1 cellular context compared by ENCODE assay signal in the genomic region with DNA sequence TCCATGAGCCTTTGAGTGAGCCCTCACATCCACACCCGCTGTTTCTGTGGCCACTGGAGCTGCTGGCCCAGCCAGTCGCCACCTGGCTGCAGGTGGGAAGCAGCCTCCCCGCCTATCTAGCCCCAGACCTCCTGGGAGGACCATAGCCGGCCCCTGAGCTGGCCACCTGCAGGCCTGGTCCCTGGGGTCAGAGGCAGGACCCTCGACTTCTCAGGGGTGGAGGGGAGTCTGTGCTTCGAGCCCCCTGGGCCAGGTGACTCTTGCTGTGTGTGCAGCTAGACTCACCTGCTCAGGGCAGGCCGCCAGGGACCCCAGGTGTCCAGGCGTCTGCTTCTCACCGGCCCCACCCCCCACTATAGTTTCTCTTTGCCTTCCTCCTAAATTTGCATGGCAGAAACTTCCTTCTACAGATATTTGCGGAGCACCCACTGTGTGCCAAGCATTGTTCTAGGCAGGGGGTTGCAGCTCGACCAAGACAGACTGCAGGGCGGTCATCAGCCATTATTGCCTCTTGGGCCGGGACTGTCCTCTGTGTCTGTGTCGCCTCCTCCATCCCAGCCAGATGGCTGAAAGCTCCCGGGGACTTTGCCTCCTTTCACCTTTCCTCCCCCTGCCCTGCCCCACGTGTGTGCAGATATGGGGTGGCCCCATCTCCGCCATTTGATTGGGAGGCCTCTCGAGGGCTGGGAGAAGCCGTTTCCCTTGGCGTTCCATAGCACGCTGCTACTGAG.
TF ChIP-seq lines count a peak whose summit lies in the region.

No MANE protein-coding gene starts in this region.

TF ChIP-seq in GM23338, 12 proteins besides CTCF, POLR2A, EP300 and RAD21 (continued from another document):
- no peak for TF ChIP-seq REST (IDR thresholded peaks at IDR 0.05; ENCODE audit: unreplicated experiment)
- TF ChIP-seq EZH2phosphoT487 (IDR thresholded peaks at IDR 0.05; ENCODE audit: unreplicated experiment), result no peak
- TF ChIP-seq, protein P1, sequence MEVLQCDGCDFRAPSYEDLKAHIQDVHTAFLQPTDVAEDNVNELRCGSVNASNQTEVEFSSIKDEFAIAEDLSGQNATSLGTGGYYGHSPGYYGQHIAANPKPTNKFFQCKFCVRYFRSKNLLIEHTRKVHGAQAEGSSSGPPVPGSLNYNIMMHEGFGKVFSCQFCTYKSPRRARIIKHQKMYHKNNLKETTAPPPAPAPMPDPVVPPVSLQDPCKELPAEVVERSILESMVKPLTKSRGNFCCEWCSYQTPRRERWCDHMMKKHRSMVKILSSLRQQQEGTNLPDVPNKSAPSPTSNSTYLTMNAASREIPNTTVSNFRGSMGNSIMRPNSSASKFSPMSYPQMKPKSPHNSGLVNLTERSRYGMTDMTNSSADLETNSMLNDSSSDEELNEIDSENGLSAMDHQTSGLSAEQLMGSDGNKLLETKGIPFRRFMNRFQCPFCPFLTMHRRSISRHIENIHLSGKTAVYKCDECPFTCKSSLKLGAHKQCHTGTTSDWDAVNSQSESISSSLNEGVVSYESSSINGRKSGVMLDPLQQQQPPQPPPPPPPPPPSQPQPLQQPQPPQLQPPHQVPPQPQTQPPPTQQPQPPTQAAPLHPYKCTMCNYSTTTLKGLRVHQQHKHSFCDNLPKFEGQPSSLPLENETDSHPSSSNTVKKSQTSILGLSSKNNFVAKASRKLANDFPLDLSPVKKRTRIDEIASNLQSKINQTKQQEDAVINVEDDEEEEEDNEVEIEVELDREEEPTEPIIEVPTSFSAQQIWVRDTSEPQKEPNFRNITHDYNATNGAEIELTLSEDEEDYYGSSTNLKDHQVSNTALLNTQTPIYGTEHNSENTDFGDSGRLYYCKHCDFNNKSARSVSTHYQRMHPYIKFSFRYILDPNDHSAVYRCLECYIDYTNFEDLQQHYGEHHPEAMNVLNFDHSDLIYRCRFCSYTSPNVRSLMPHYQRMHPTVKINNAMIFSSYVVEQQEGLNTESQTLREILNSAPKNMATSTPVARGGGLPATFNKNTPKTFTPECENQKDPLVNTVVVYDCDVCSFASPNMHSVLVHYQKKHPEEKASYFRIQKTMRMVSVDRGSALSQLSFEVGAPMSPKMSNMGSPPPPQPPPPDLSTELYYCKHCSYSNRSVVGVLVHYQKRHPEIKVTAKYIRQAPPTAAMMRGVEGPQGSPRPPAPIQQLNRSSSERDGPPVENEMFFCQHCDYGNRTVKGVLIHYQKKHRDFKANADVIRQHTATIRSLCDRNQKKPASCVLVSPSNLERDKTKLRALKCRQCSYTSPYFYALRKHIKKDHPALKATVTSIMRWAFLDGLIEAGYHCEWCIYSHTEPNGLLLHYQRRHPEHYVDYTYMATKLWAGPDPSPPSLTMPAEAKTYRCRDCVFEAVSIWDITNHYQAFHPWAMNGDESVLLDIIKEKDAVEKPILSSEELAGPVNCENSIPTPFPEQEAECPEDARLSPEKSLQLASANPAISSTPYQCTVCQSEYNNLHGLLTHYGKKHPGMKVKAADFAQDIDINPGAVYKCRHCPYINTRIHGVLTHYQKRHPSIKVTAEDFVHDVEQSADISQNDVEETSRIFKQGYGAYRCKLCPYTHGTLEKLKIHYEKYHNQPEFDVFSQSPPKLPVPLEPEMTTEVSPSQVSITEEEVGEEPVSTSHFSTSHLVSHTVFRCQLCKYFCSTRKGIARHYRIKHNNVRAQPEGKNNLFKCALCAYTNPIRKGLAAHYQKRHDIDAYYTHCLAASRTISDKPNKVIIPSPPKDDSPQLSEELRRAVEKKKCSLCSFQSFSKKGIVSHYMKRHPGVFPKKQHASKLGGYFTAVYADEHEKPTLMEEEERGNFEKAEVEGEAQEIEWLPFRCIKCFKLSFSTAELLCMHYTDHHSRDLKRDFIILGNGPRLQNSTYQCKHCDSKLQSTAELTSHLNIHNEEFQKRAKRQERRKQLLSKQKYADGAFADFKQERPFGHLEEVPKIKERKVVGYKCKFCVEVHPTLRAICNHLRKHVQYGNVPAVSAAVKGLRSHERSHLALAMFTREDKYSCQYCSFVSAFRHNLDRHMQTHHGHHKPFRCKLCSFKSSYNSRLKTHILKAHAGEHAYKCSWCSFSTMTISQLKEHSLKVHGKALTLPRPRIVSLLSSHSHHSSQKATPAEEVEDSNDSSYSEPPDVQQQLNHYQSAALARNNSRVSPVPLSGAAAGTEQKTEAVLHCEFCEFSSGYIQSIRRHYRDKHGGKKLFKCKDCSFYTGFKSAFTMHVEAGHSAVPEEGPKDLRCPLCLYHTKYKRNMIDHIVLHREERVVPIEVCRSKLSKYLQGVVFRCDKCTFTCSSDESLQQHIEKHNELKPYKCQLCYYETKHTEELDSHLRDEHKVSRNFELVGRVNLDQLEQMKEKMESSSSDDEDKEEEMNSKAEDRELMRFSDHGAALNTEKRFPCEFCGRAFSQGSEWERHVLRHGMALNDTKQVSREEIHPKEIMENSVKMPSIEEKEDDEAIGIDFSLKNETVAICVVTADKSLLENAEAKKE (CRISPR knock-in tag; IDR thresholded peaks at IDR 0.05), result no peak
- no peak for TF ChIP-seq JUNB (IDR thresholded peaks at IDR 0.05; ENCODE audit: unreplicated experiment)
- no peak for TF ChIP-seq CREB1 (CRISPR knock-in tag; IDR thresholded peaks at IDR 0.05; ENCODE audit: low read depth)
